17 cellular contexts compared by ENCODE assay signal in the genomic region with DNA sequence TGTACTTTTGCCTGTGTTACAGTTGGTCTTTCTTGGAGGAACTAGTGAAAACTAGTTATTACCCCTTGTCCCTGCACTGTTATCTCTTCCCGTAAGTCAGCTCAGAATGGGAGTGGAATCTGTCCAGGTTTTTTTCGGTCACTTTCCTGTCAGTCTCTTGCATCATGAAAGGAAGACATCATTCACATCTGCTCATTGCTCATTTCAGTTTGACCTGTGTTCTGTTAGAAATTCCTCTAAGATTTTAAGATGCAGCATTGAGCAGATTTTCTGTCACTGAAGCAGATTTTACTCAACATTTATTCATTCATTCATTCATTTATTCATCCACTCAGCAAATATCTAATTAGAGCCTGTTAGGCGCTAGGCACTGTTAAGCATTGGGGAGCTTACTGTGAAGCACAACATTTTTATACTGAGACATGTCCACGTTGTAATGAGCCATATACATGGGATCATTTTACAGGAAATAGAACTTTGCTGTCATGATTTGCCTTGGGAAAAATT. TPM values are rescaled to one million over a fixed set of nuclear protein-coding genes. Genes with fewer than 3 reads are reported as not detected.
DNase-seq lines count a peak whose midpoint lies in the region; ATAC-seq and TF ChIP-seq lines count a peak whose summit lies in the region.
"Had no signal": no experiment of that assay in that cellular context is flagged by ENCODE, and none has a peak within 500 bp of the region (broad histone marks: within the 10 kb centered on the region; RNA-seq: fewer than 3 reads in every experiment).

No MANE protein-coding gene starts in this region.

- H3K9me3 Mint-ChIP-seq in activated CD4-positive, alpha-beta T cell treated with anti-CD3 and anti-CD28 coated beads, Interleukin-2, amount 10 ng/mL, durations not matched to agents 24 days and 14 days = no peaks in the 10 kb centered on the region
- H3K9me3 Mint-ChIP-seq in chondrocyte (ENCODE audit: low read depth) = no peaks in the 10 kb centered on the region
- no peaks in the 10 kb centered on the region for H3K9me3 Mint-ChIP-seq in natural killer cell treated with Interleukin-12 subunit alpha and Interleukin-12 subunit beta and Interleukin-15 and Interleukin-18, amount 100 ng/mL, for 72 hours
- H3K9me3 Mint-ChIP-seq: dendritic cell treated with granulocyte-macrophage colony-stimulating factor and Interleukin-4, amounts not matched to agents 40 ng/mL and 50 ng/mL, for 4 days; memory B cell had no signal

- H3K4me3 Mint-ChIP-seq in activated CD4-positive, alpha-beta T cell treated with anti-CD3 and anti-CD28 coated beads, Interleukin-2, amount 10 ng/mL, durations not matched to agents 24 days and 14 days = peak overlapping the region; percentile 44
- no peak overlapping the region for H3K4me3 Mint-ChIP-seq in chondrocyte (ENCODE audit: unreplicated experiment)
- no peak overlapping the region for H3K4me3 Mint-ChIP-seq in natural killer cell treated with Interleukin-12 subunit alpha and Interleukin-12 subunit beta and Interleukin-15 and Interleukin-18, amount 100 ng/mL, for 72 hours
- H3K4me3 Mint-ChIP-seq: dendritic cell treated with granulocyte-macrophage colony-stimulating factor and Interleukin-4, amounts not matched to agents 40 ng/mL and 50 ng/mL, for 4 days; memory B cell had no signal

- H3K9me3 ChIP-seq in RWPE2 (ENCODE audit: severe bottlenecking) = no peaks in the 10 kb centered on the region

- peaks cover 73% of the 10 kb centered on the region for H3K36me3 Mint-ChIP-seq in activated CD4-positive, alpha-beta T cell treated with anti-CD3 and anti-CD28 coated beads, Interleukin-2, amount 10 ng/mL, durations not matched to agents 24 days and 14 days (ENCODE audit: low read depth)
- peaks cover 44% of the 10 kb centered on the region for H3K36me3 Mint-ChIP-seq in chondrocyte (ENCODE audit: low read depth)
- peaks cover 38% of the 10 kb centered on the region for H3K36me3 Mint-ChIP-seq in natural killer cell treated with Interleukin-12 subunit alpha and Interleukin-12 subunit beta and Interleukin-15 and Interleukin-18, amount 100 ng/mL, for 72 hours

- no peaks in the 10 kb centered on the region for H3K27me3 ChIP-seq in RWPE2 (ENCODE audit: insufficient read depth, poor library complexity, severe bottlenecking)

- H3K4me3 ChIP-seq in RWPE2 (ENCODE audit: severe bottlenecking) = no peak overlapping the region

- H3K4me1 Mint-ChIP-seq in activated CD4-positive, alpha-beta T cell treated with anti-CD3 and anti-CD28 coated beads, Interleukin-2, amount 10 ng/mL, durations not matched to agents 24 days and 14 days = peaks cover 55% of the 10 kb centered on the region
- peaks cover 76% of the 10 kb centered on the region for H3K4me1 Mint-ChIP-seq in chondrocyte (ENCODE audit: low read depth)
- peaks cover 31 to 37% of the 10 kb centered on the region in 2 donors for H3K4me1 Mint-ChIP-seq in natural killer cell treated with Interleukin-12 subunit alpha and Interleukin-12 subunit beta and Interleukin-15 and Interleukin-18, amount 100 ng/mL, for 72 hours (ENCODE audit: low read depth in 2 of 2)

- H3K27ac Mint-ChIP-seq in activated CD4-positive, alpha-beta T cell treated with anti-CD3 and anti-CD28 coated beads, Interleukin-2, amount 10 ng/mL, durations not matched to agents 24 days and 14 days = peak overlapping the region; percentile 66
- peak overlapping the region; percentile 9 for H3K27ac Mint-ChIP-seq in chondrocyte (ENCODE audit: unreplicated experiment)
- peak overlapping the region; percentile 10 to 55 for H3K27ac Mint-ChIP-seq in natural killer cell treated with Interleukin-12 subunit alpha and Interleukin-12 subunit beta and Interleukin-15 and Interleukin-18, amount 100 ng/mL, for 72 hours
- H3K27ac Mint-ChIP-seq: dendritic cell treated with granulocyte-macrophage colony-stimulating factor and Interleukin-4, amounts not matched to agents 40 ng/mL and 50 ng/mL, for 4 days; memory B cell had no signal

- H3K36me3 ChIP-seq in RWPE2 (ENCODE audit: low read depth) = peaks cover 90% of the 10 kb centered on the region

- ATAC-seq in RWPE2 (ENCODE audit: low read depth) (no peak), GM19324 (IDR thresholded peaks at IDR 0.05; ENCODE audit: low FRiP score, unreplicated experiment) (no peak), HG03565 (IDR thresholded peaks at IDR 0.05; ENCODE audit: unreplicated experiment) (no peak)
- no peak for ATAC-seq in natural killer cell treated with Interleukin-12 subunit alpha and Interleukin-12 subunit beta and Interleukin-15 and Interleukin-18, amount 100 ng/mL, for 72 hours

- peaks cover 36% of the 10 kb centered on the region for H3K4me1 ChIP-seq in RWPE2 (ENCODE audit: insufficient read depth, poor library complexity, severe bottlenecking)

- DNase-seq in activated CD4-positive, alpha-beta T cell treated with anti-CD3 and anti-CD28 coated beads, Interleukin-2, amount 10 ng/mL, durations not matched to agents 24 days and 14 days = no peak
- DNase-seq in activated CD4-positive, alpha-beta T cell treated with anti-CD3 and anti-CD28 coated beads, Interleukin-2, amount 50 U/mL, for 1 hour = no peak
- no peak for DNase-seq in RWPE2 (ENCODE audit: low spot score)
- no peak for DNase-seq in chondrocyte (ENCODE audit: low spot score)
- DNase-seq in natural killer cell treated with Interleukin-12 subunit alpha and Interleukin-12 subunit beta and Interleukin-15 and Interleukin-18, amount 100 ng/mL, for 72 hours (ENCODE audit: low spot score) = no peak
- no peak for DNase-seq in globus pallidus (ENCODE audit: low spot score)
- DNase-seq: activated CD8-positive, alpha-beta memory T cell treated with anti-CD3 and anti-CD28 coated beads, Interleukin-2, amount 50 U/mL, for 48 hours; amygdala; MM.1S; NCI-H2029 treated with DMSO at 0.1 percent for 48 hours; NCI-H748 treated with DMSO at 0.1 percent for 48 hours; RPMI8226; stimulated activated naive CD4-positive, alpha-beta T cell had no signal

- intact Hi-C loops in activated CD4-positive, alpha-beta T cell treated with anti-CD3 and anti-CD28 coated beads, Interleukin-2, amount 10 ng/mL, durations not matched to agents 24 days and 14 days (cut with micrococcal nuclease) = loop anchor here (1.0 kb wide), 1 partner anchor 8 kb away; no protein-coding TSS in a partner anchor

- H3K27me3 Mint-ChIP-seq in activated CD4-positive, alpha-beta T cell treated with anti-CD3 and anti-CD28 coated beads, Interleukin-2, amount 10 ng/mL, durations not matched to agents 24 days and 14 days = no peaks in the 10 kb centered on the region
- no peaks in the 10 kb centered on the region for H3K27me3 Mint-ChIP-seq in chondrocyte (ENCODE audit: low read depth)
- H3K27me3 Mint-ChIP-seq in natural killer cell treated with Interleukin-12 subunit alpha and Interleukin-12 subunit beta and Interleukin-15 and Interleukin-18, amount 100 ng/mL, for 72 hours = no peaks in the 10 kb centered on the region
- H3K27me3 Mint-ChIP-seq: dendritic cell treated with granulocyte-macrophage colony-stimulating factor and Interleukin-4, amounts not matched to agents 40 ng/mL and 50 ng/mL, for 4 days; memory B cell had no signal

- TF ChIP-seq CTCF in RWPE2 (IDR thresholded peaks at IDR 0.05; ENCODE audit: poor library complexity, severe bottlenecking) (no peak), chondrocyte (IDR thresholded peaks at IDR 0.05) (no peak)

- H3K27ac ChIP-seq in RWPE2 (ENCODE audit: poor library complexity, severe bottlenecking) = peak overlapping the region; percentile 64

RNA-seq across cellular contexts. Expression of a gene that starts 33.1 kb away (rescaled TPM):
- 8.5 and 8.9 TPM in 2 replicates for total RNA-seq in activated CD4-positive, alpha-beta T cell treated with anti-CD3 and anti-CD28 coated beads, Interleukin-2, amount 10 ng/mL, durations not matched to agents 24 days and 14 days
- total RNA-seq in chondrocyte = 15.7 to 19.7 TPM (median 19.3 TPM) in 3 replicates
- total RNA-seq in natural killer cell treated with Interleukin-12 subunit alpha and Interleukin-12 subunit beta and Interleukin-15 and Interleukin-18, amount 100 ng/mL, for 72 hours = 10 to 100 TPM in 1 of 2 donors, 1 to 10 TPM in 1; 8.1 to 12.4 TPM

Comparison
In these comparisons a context has a peak if more than half of its experiments do, and no peak if none do; other contexts are left out.
1. H3K27ac Mint-ChIP-seq: peak in every context shown above with its lines; median percentile 66 in activated CD4-positive, alpha-beta T cell treated with anti-CD3 and anti-CD28 coated beads, Interleukin-2, amount 10 ng/mL, durations not matched to agents 24 days and 14 days; 32 in natural killer cell treated with Interleukin-12 subunit alpha and Interleukin-12 subunit beta and Interleukin-15 and Interleukin-18, amount 100 ng/mL, for 72 hours; 9 in chondrocyte.